25 cellular contexts compared by ENCODE assay signal in the genomic region with DNA sequence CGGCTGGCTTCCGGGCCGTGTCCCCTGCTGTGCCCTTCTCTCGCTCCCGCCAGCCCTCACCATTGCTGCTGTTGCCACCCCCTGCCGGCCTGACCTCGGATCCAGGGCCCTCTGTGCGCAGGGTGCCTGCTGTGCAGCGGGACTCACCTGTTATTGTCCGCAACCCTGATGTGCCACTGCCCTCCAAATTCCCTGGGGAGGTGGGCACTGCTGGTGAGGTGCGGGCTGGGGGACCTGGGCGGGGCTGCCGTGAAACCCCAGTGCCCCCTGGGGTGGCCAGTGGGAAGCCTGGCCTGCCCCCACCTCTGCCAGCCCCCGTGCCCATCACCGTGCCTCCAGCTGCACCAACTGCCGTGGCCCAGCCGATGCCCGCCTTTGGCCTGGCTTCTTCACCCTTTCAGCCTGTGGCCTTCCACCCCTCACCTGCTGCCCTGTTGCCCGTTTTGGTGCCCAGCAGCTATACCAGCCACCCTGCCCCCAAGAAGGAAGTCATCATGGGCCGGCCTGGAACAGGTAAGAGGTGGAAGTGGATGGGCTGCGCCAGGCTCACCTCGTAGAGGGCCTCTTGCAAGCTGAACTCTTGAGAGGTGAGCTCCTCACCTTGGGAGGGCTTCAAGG. TPM values are rescaled to one million over a fixed set of nuclear protein-coding genes. Genes with fewer than 3 reads are reported as not detected.
DNase-seq lines count a peak whose midpoint lies in the region; ATAC-seq, FAIRE-seq and TF ChIP-seq lines count a peak whose summit lies in the region.
"Had no signal": no experiment of that assay in that cellular context is flagged by ENCODE, and none has a peak within 500 bp of the region (broad histone marks: within the 10 kb centered on the region; RNA-seq: fewer than 3 reads in every experiment).

No MANE protein-coding gene starts in this region.

- TF ChIP-seq EP300 in K562 (IDR thresholded peaks at IDR 0.05; ENCODE audit: low read length), result no peak

- no peak overlapping the region for H3K4ac ChIP-seq in neuronal stem cell (ENCODE audit: low read length)

- TF ChIP-seq CTCF in CD4-positive, alpha-beta T cell (IDR thresholded peaks at IDR 0.05), result no peak
- TF ChIP-seq CTCF in K562 (IDR thresholded peaks at IDR 0.05 in 2 of 3, conservative IDR thresholded peaks at IDR 0.05 in 1 of 3; ENCODE audit: insufficient read depth in 2 of 3, low read depth in 1 of 3, low read length in 3 of 3) (no peak), vagina (IDR thresholded peaks at IDR 0.05) (no peak)

- CTCF ChIA-PET in CD4-positive, alpha-beta T cell (lab: Charles Lee), result no interaction called here
- CTCF ChIA-PET in K562 (lab: Yijun Ruan, JAX; ENCODE audit: low intra/inter-chr PET ratio), result no interaction called here

- DNase-seq in T-helper 1 cell, result no peak
- DNase-seq in CD4-positive, alpha-beta T cell, result no peak
- DNase-seq in K562 (ENCODE audit: extremely low read depth in 1 of 4, low spot score in 3 of 4), result no peak
- no peak for DNase-seq in neuronal stem cell (ENCODE audit: low spot score)
- no peak for DNase-seq in dedifferentiated amniotic fluid mesenchymal stem cell (ENCODE audit: extremely low spot score)
- no peak for DNase-seq in vagina (ENCODE audit: extremely low spot score in 2 of 2)
- no peak for DNase-seq in RCC 7860 (ENCODE audit: low spot score)
- DNase-seq: 8988T; GF-D8; H9; MG63; NCI-H1417 treated with DMSO at 0.1 percent for 48 hours; NCI-H510A; stimulated activated CD4-positive, alpha-beta T cell treated with anti-CD3 and anti-CD28 coated beads, Interleukin-4, amount 100 ng/mL, for 1 hour; stimulated activated naive CD8-positive, alpha-beta T cell treated with anti-CD3 and anti-CD28 coated beads, Interleukin-15, amount 100 ng/mL, for 72 hours had no signal

- H3K14ac ChIP-seq in neuronal stem cell (ENCODE audit: low read length), result no peak overlapping the region

- in situ Hi-C loops in K562 (cut with MboI), result no loop called here

- no peak overlapping the region for H4K91ac ChIP-seq in neuronal stem cell (ENCODE audit: low read depth, low read length, poor library complexity)

- no peak for TF ChIP-seq POLR2A in K562 (conservative IDR thresholded peaks at IDR 0.05)
- no peak for TF ChIP-seq POLR2A in vagina (IDR thresholded peaks at IDR 0.05)

- FAIRE-seq in K562 (lab: Jason Lieb, UNC) (no peak), RCC 7860 (lab: Jason Lieb, UNC) (no peak)

- TF ChIP-seq RAD21 in K562 (CRISPR knock-in tag; conservative IDR thresholded peaks at IDR 0.05 in 1 of 2, IDR thresholded peaks at IDR 0.05 in 1 of 2), result no peak

- H3K23ac ChIP-seq in neuronal stem cell (ENCODE audit: low read depth, low read length, poor library complexity), result no peak overlapping the region

- peaks cover 38% of the 10 kb centered on the region for H3K79me2 ChIP-seq in K562 (ENCODE audit: control insufficient read depth, insufficient read depth, low read length)

- peaks cover 52% of the 10 kb centered on the region for H3K4me1 Mint-ChIP-seq in T-helper 1 cell treated with Interleukin-12 subunit alpha and Interleukin-12 subunit beta and Interleukin-4 antibody, amounts not matched to agents 30 μg/mL and 1 μg/mL, for 36 hours (ENCODE audit: low read depth)
- H3K4me1 Mint-ChIP-seq in CD4-positive, alpha-beta T cell (ENCODE audit: low read depth), result peaks cover 51% of the 10 kb centered on the region

- H3K4me2 ChIP-seq in K562 (ENCODE audit: insufficient read depth, low read length), result no peak overlapping the region
- H3K4me2 ChIP-seq in neuronal stem cell (ENCODE audit: insufficient read depth, low read length, poor library complexity, severe bottlenecking), result no peak overlapping the region
- H3K4me2 ChIP-seq: smooth muscle cell had no signal

- no TSS peak for BruUV-seq in K562 (replicated peaks; lab: Mats Ljungman, UMichigan)

- H3K27ac ChIP-seq in CD4-positive, alpha-beta T cell (ENCODE audit: low read depth, low read length), result no peak overlapping the region
- no peak overlapping the region for H3K27ac ChIP-seq in K562 (ENCODE audit: extremely low read depth, low read depth, low read length)
- H3K27ac ChIP-seq in neuronal stem cell (replicated peaks; ENCODE audit: low read length), result no peak overlapping the region
- H3K27ac ChIP-seq in vagina, result no peak overlapping the region
- H3K27ac ChIP-seq: prostate gland had no signal

- H3K4me3 ChIP-seq in K562, result no peak overlapping the region
- no peak overlapping the region for H3K4me3 ChIP-seq in neuronal stem cell (ENCODE audit: low read length in 2 of 2)
- H3K4me3 ChIP-seq in vagina, result no peak overlapping the region
- H3K4me3 ChIP-seq: heart right ventricle, MG63, prostate gland, smooth muscle cell, tibial nerve had no signal

- H3K36me3 ChIP-seq in K562 (ENCODE audit: control insufficient read depth, insufficient read depth, low read length) (peaks cover 59% of the 10 kb centered on the region), neuronal stem cell (replicated peaks in 1 of 2; ENCODE audit: control insufficient read depth in 2 of 2, insufficient read depth in 2 of 2, low read length in 2 of 2) (peaks cover 16 to 40% of the 10 kb centered on the region in 2 donors), vagina (peaks cover 0 to 28% of the 10 kb centered on the region in 2 donors)

- no peak overlapping the region for H2BK15ac ChIP-seq in neuronal stem cell (ENCODE audit: low read length)

- H3K9me3 Mint-ChIP-seq in T-helper 1 cell treated with Interleukin-12 subunit alpha and Interleukin-12 subunit beta and Interleukin-4 antibody, amounts not matched to agents 30 μg/mL and 1 μg/mL, for 36 hours, result no peaks in the 10 kb centered on the region
- H3K9me3 Mint-ChIP-seq in CD4-positive, alpha-beta T cell, result no peaks in the 10 kb centered on the region
- H3K9me3 Mint-ChIP-seq: H9; IgD-negative memory B cell; mesothelial cell of epicardium; neural crest cell; stimulated activated naive CD8-positive, alpha-beta T cell treated with anti-CD3 and anti-CD28 coated beads, Interleukin-15, amount 100 ng/mL, for 72 hours had no signal

- peak overlapping the region; percentile 80 for H3K27ac Mint-ChIP-seq in T-helper 1 cell treated with Interleukin-12 subunit alpha and Interleukin-12 subunit beta and Interleukin-4 antibody, amounts not matched to agents 30 μg/mL and 1 μg/mL, for 36 hours
- H3K27ac Mint-ChIP-seq in CD4-positive, alpha-beta T cell, result peak overlapping the region; percentile 69
- H3K27ac Mint-ChIP-seq: mesothelial cell of epicardium had no signal

- no peaks in the 10 kb centered on the region for H4K20me1 ChIP-seq in K562 (replicated peaks; ENCODE audit: control insufficient read depth, insufficient read depth, low read length)

- H4K8ac ChIP-seq in neuronal stem cell (ENCODE audit: low read depth, low read length), result no peak overlapping the region

- no peak overlapping the region for H2BK12ac ChIP-seq in neuronal stem cell (ENCODE audit: low read length)

- no peak for ATAC-seq in CD4-positive, alpha-beta T cell (ENCODE audit: poor library complexity)
- no peak for ATAC-seq in K562
- ATAC-seq: heart right ventricle; left lobe of liver; stimulated activated naive CD8-positive, alpha-beta T cell treated with anti-CD3 and anti-CD28 coated beads, Interleukin-15, amount 100 ng/mL, for 72 hours had no signal

- no peaks in the 10 kb centered on the region for H3K9me1 ChIP-seq in K562 (ENCODE audit: control insufficient read depth, insufficient read depth, low read length)

- peaks cover 25% of the 10 kb centered on the region for H3K36me3 Mint-ChIP-seq in T-helper 1 cell treated with Interleukin-12 subunit alpha and Interleukin-12 subunit beta and Interleukin-4 antibody, amounts not matched to agents 30 μg/mL and 1 μg/mL, for 36 hours (ENCODE audit: low read depth)
- peaks cover 35% of the 10 kb centered on the region for H3K36me3 Mint-ChIP-seq in CD4-positive, alpha-beta T cell (ENCODE audit: low read depth)

- H3K27me3 ChIP-seq in CD4-positive, alpha-beta T cell (ENCODE audit: control insufficient read depth, insufficient read depth, low read length), result no peaks in the 10 kb centered on the region
- H3K27me3 ChIP-seq in K562 (ENCODE audit: control insufficient read depth in 2 of 2, insufficient read depth in 2 of 2, low read length in 2 of 2) (no peaks in the 10 kb centered on the region), neuronal stem cell (ENCODE audit: control insufficient read depth in 3 of 3, insufficient read depth in 3 of 3, low read depth in 1 of 3, low read length in 3 of 3) (no peaks in the 10 kb centered on the region), vagina (no peaks in the 10 kb centered on the region)
- H3K27me3 ChIP-seq: heart right ventricle, MG63, tibial nerve had no signal

- peak overlapping the region in 1 of 2 experiments; percentile 48; a peak in 2 of 4 replicates for H3K9ac ChIP-seq in K562 (ENCODE audit: insufficient read depth in 1 of 2, low read depth in 2 of 2, low read length in 2 of 2)
- H3K9ac ChIP-seq in neuronal stem cell (ENCODE audit: low read depth, low read length, poor library complexity), result peak overlapping the region; percentile 30

- H2BK5ac ChIP-seq in neuronal stem cell (ENCODE audit: low read length), result no peak overlapping the region

- peaks cover 25% of the 10 kb centered on the region for H3K79me1 ChIP-seq in neuronal stem cell (ENCODE audit: low read depth, low read length)

- H2AFZ ChIP-seq in K562 (ENCODE audit: low read depth, low read length), result no peak overlapping the region
- H2AFZ ChIP-seq in neuronal stem cell (ENCODE audit: low read length), result no peak overlapping the region

- no peak overlapping the region for H3K4me3 Mint-ChIP-seq in T-helper 1 cell treated with Interleukin-12 subunit alpha and Interleukin-12 subunit beta and Interleukin-4 antibody, amounts not matched to agents 30 μg/mL and 1 μg/mL, for 36 hours
- H3K4me3 Mint-ChIP-seq in CD4-positive, alpha-beta T cell, result no peak overlapping the region
- H3K4me3 Mint-ChIP-seq: H9, mesothelial cell of epicardium had no signal

- POLR2A ChIA-PET in CD4-positive, alpha-beta T cell (lab: Charles Lee), result interaction anchor here (0.9 to 1.0 kb wide), 2 partner anchors 9 to 31 kb away, joined by 3 read pairs; partner anchors contain the start of gene GSK3A
- POLR2A ChIA-PET in K562 (lab: Yijun Ruan, JAX), result interaction anchor here (0.6 to 1.3 kb wide), 4 partner anchors 8 to 23 kb away, joined by 3 to 5 read pairs (median 4); no protein-coding TSS in a partner anchor

- H3K18ac ChIP-seq in neuronal stem cell (ENCODE audit: low read length), result no peak overlapping the region

- intact Hi-C loops in CD4-positive, alpha-beta T cell (cut with DNase I, micrococcal nuclease), result no loop called here
- intact Hi-C loops in K562 (cut with micrococcal nuclease) (no loop called here), vagina (cut with DNase I) (no loop called here)

- H3K4me1 ChIP-seq in K562 (replicated peaks in 1 of 2; ENCODE audit: control insufficient read depth in 2 of 2, insufficient read depth in 2 of 2, low read length in 2 of 2) (peaks cover 16 to 58% of the 10 kb centered on the region in 2 experiments), neuronal stem cell (ENCODE audit: control insufficient read depth in 2 of 2, insufficient read depth in 1 of 2, low read depth in 1 of 2, low read length in 2 of 2) (peaks cover 9 to 16% of the 10 kb centered on the region in 2 donors), vagina (peaks cover 86% of the 10 kb centered on the region)

- H3K27me3 Mint-ChIP-seq in T-helper 1 cell treated with Interleukin-12 subunit alpha and Interleukin-12 subunit beta and Interleukin-4 antibody, amounts not matched to agents 30 μg/mL and 1 μg/mL, for 36 hours (ENCODE audit: low read depth), result no peaks in the 10 kb centered on the region
- H3K27me3 Mint-ChIP-seq in CD4-positive, alpha-beta T cell, result no peaks in the 10 kb centered on the region
- H3K27me3 Mint-ChIP-seq: IgD-negative memory B cell; stimulated activated naive CD8-positive, alpha-beta T cell treated with anti-CD3 and anti-CD28 coated beads, Interleukin-15, amount 100 ng/mL, for 72 hours had no signal

- no peak overlapping the region for H2BK120ac ChIP-seq in neuronal stem cell (ENCODE audit: low read depth, low read length)

- no peak overlapping the region for H2AK5ac ChIP-seq in neuronal stem cell (ENCODE audit: low read depth, low read length)

- H3K9me3 ChIP-seq in CD4-positive, alpha-beta T cell (ENCODE audit: control insufficient read depth, low read length), result no peaks in the 10 kb centered on the region
- H3K9me3 ChIP-seq in K562 (replicated peaks; ENCODE audit: control insufficient read depth, insufficient read depth, low read depth, low read length) (no peaks in the 10 kb centered on the region), neuronal stem cell (replicated peaks in 1 of 2; ENCODE audit: control insufficient read depth in 2 of 2, insufficient read depth in 1 of 2, low read depth in 1 of 2, low read length in 2 of 2) (no peaks in the 10 kb centered on the region), vagina (no peaks in the 10 kb centered on the region)
- H3K9me3 ChIP-seq: heart right ventricle, MG63, prostate gland, tibial nerve had no signal

- WGBS in K562 (ENCODE audit: insufficient coverage, low coverage, missing lambda C conversion rate), result 96% methylated on average over 15 of the region's 22 CpGs
- WGBS in neuronal stem cell (ENCODE audit: extremely low coverage in 2 of 2, insufficient read length in 2 of 2, insufficient replicate concordance in 1 of 2), 2 donors, result no CpG with 5 or more reads among the region's 22 CpGs

RNA-seq across cellular contexts. Expression of gene CIC, which starts 5.1 kb away (rescaled TPM):
- 100 to 1,000 TPM; 114 to 119 TPM for total RNA-seq in CD4-positive, alpha-beta T cell
- total RNA-seq in K562 (2011; cell fraction: chromatin; rRNA removed; ENCODE audit: low replicate concordance), result 24.1 and 86.8 TPM in 2 replicates
- total RNA-seq in K562 (2011; cell fraction: nucleolus; rRNA removed), result 64.6 and 65.9 TPM in 2 replicates
- total RNA-seq in K562 (2011; cell fraction: nucleoplasm; rRNA removed), result 39.3 and 41.3 TPM in 2 replicates
- total RNA-seq in K562 (2014; rRNA removed), result 13.6 and 13.7 TPM in 2 replicates
- 1.5 and 2.2 TPM in 2 replicates for total RNA-seq in K562 (2014; rRNA removed; fragmentation: Illumina TruSeq; extraction: Trizol)
- total RNA-seq in K562 (2015; rRNA removed; fragmentation: Illumina TruSeq; extraction: Trizol), result 8.6 and 8.7 TPM in 2 replicates
- total RNA-seq in K562 (2021), result 37.6 and 44.7 TPM in 2 replicates
- polyA plus RNA-seq in K562 (2011; rRNA removed), result 3.0 and 5.8 TPM in 2 replicates
- polyA plus RNA-seq in K562 (2011; cell fraction: cytosol; rRNA removed), result 4.3 and 10.0 TPM in 2 replicates
- 37.3 and 64.7 TPM in 2 replicates for polyA plus RNA-seq in K562 (2011; cell fraction: nucleus; rRNA removed)
- polyA plus RNA-seq in K562 (2012), result 24.4 and 27.9 TPM in 2 replicates
- polyA plus RNA-seq in K562 (2014; fragmentation: Illumina TruSeq; extraction: Trizol), result 12.0 and 21.5 TPM in 2 replicates
- polyA plus RNA-seq in K562 (2014; fragmentation: Nextera tagmentation; extraction: Ambion mirVana), result under 1 TPM; 0.07 to 0.13 TPM
- 18.9 and 19.9 TPM in 2 replicates for polyA plus RNA-seq in K562 (2014; rRNA removed)
- polyA minus RNA-seq in K562 (2011; rRNA and poly(A)+ RNA removed), result 1.8 and 2.4 TPM in 2 replicates
- 12.8 and 21.3 TPM in 2 replicates for polyA minus RNA-seq in K562 (2011; cell fraction: cytosol; rRNA and poly(A)+ RNA removed)
- polyA minus RNA-seq in K562 (2011; cell fraction: nucleus; rRNA and poly(A)+ RNA removed), result 14.4 and 16.6 TPM in 2 replicates
- 38.5 TPM for polyA plus RNA-seq in neuronal stem cell (2013, experiment 1 of 2)
- 37.8 TPM for polyA plus RNA-seq in neuronal stem cell (2013, experiment 2 of 2)
- total RNA-seq in vagina, result 36.1 TPM

RNA-seq across cellular contexts. Expression of gene ERF, which starts 19.2 kb away (rescaled TPM):
- 100 to 1,000 TPM; 105 to 113 TPM for total RNA-seq in CD4-positive, alpha-beta T cell
- total RNA-seq in K562 (2011; cell fraction: chromatin; rRNA removed; ENCODE audit: low replicate concordance), result 105 and 266 TPM in 2 replicates
- 150 and 152 TPM in 2 replicates for total RNA-seq in K562 (2011; cell fraction: nucleolus; rRNA removed)
- 89.4 and 93.6 TPM in 2 replicates for total RNA-seq in K562 (2011; cell fraction: nucleoplasm; rRNA removed)
- total RNA-seq in K562 (2014; rRNA removed) (27.1 and 29.8 TPM in 2 replicates), K562 (2014; rRNA removed; fragmentation: Illumina TruSeq; extraction: Trizol) (19.0 and 20.0 TPM in 2 replicates), K562 (2015; rRNA removed; fragmentation: Illumina TruSeq; extraction: Trizol) (26.5 and 30.0 TPM in 2 replicates), K562 (2021) (72.7 and 75.4 TPM in 2 replicates), vagina (44.7 TPM)
- polyA plus RNA-seq in K562 (2011; rRNA removed) (27.0 and 41.5 TPM in 2 replicates), K562 (2014; fragmentation: Illumina TruSeq; extraction: Trizol) (28.9 and 45.7 TPM in 2 replicates), K562 (2014; fragmentation: Nextera tagmentation; extraction: Ambion mirVana) (under 1 TPM; 0.03 to 0.13 TPM), K562 (2014; rRNA removed) (54.9 and 62.2 TPM in 2 replicates)
- polyA plus RNA-seq in K562 (2011; cell fraction: cytosol; rRNA removed), result 33.1 and 53.6 TPM in 2 replicates
- 142 and 197 TPM in 2 replicates for polyA plus RNA-seq in K562 (2011; cell fraction: nucleus; rRNA removed)
- 34.3 and 44.0 TPM in 2 replicates for polyA plus RNA-seq in K562 (2012)
- polyA minus RNA-seq in K562 (2011; rRNA and poly(A)+ RNA removed), result 16.2 and 21.5 TPM in 2 replicates
- 31.7 and 33.0 TPM in 2 replicates for polyA minus RNA-seq in K562 (2011; cell fraction: cytosol; rRNA and poly(A)+ RNA removed)
- polyA minus RNA-seq in K562 (2011; cell fraction: nucleus; rRNA and poly(A)+ RNA removed), result 30.3 and 43.7 TPM in 2 replicates
- polyA plus RNA-seq in neuronal stem cell (2013, experiment 1 of 2), result 77.7 TPM
- polyA plus RNA-seq in neuronal stem cell (2013, experiment 2 of 2), result 78.0 TPM

RNA-seq across cellular contexts. Expression of gene PRR19, which starts 27.8 kb away (rescaled TPM):
- total RNA-seq in CD4-positive, alpha-beta T cell, result under 1 TPM in 1 of 2 experiments, not detected in 1; 0.16 TPM
- 0.30 and 0.67 TPM in 2 replicates for total RNA-seq in K562 (2011; cell fraction: chromatin; rRNA removed; ENCODE audit: low replicate concordance)
- total RNA-seq in K562 (2011; cell fraction: nucleolus; rRNA removed), result 0.39 and 0.83 TPM in 2 replicates
- 0.76 and 0.81 TPM in 2 replicates for total RNA-seq in K562 (2011; cell fraction: nucleoplasm; rRNA removed)
- total RNA-seq in K562 (2014; rRNA removed) (0.54 and 1.1 TPM in 2 replicates), K562 (2014; rRNA removed; fragmentation: Illumina TruSeq; extraction: Trizol) (0.11 and 0.32 TPM in 2 replicates), K562 (2015; rRNA removed; fragmentation: Illumina TruSeq; extraction: Trizol) (0.94 and 1.1 TPM in 2 replicates), K562 (2021) (1.6 and 1.8 TPM in 2 replicates), vagina (not detected)
- polyA plus RNA-seq in K562 (2011; rRNA removed) (0.24 and 0.34 TPM in 2 replicates), K562 (2014; fragmentation: Illumina TruSeq; extraction: Trizol) (1.0 and 1.9 TPM in 2 replicates), K562 (2014; fragmentation: Nextera tagmentation; extraction: Ambion mirVana) (under 1 TPM; 0.10 to 0.18 TPM), K562 (2014; rRNA removed) (0.73 and 1.6 TPM in 2 replicates)
- polyA plus RNA-seq in K562 (2011; cell fraction: cytosol; rRNA removed), result 0.41 and 2.0 TPM in 2 replicates
- polyA plus RNA-seq in K562 (2011; cell fraction: nucleus; rRNA removed), result 0.21 and 0.77 TPM in 2 replicates
- 1.4 and 1.7 TPM in 2 replicates for polyA plus RNA-seq in K562 (2012)
- 0.15 and 0.32 TPM in 2 replicates for polyA minus RNA-seq in K562 (2011; rRNA and poly(A)+ RNA removed)
- 1.2 TPM in 1 of 2 replicates, not detected in the other for polyA minus RNA-seq in K562 (2011; cell fraction: cytosol; rRNA and poly(A)+ RNA removed)
- polyA minus RNA-seq in K562 (2011; cell fraction: nucleus; rRNA and poly(A)+ RNA removed), result 0.40 TPM in 1 of 2 replicates, not detected in the other
- polyA plus RNA-seq in neuronal stem cell (2013, experiment 1 of 2), result 2.2 TPM
- polyA plus RNA-seq in neuronal stem cell (2013, experiment 2 of 2), result 2.0 TPM
- total RNA-seq: bronchial epithelial cell had no signal

RNA-seq across cellular contexts. Expression of gene PAFAH1B3, which starts 28.2 kb away (rescaled TPM):
- 10 to 100 TPM; 10.6 to 11.8 TPM for total RNA-seq in CD4-positive, alpha-beta T cell
- total RNA-seq in K562 (2011; cell fraction: chromatin; rRNA removed; ENCODE audit: low replicate concordance), result 3.9 and 24.8 TPM in 2 replicates
- 45.0 and 47.0 TPM in 2 replicates for total RNA-seq in K562 (2011; cell fraction: nucleolus; rRNA removed)
- total RNA-seq in K562 (2011; cell fraction: nucleoplasm; rRNA removed), result 16.6 and 17.6 TPM in 2 replicates
- total RNA-seq in K562 (2014; rRNA removed) (114 and 146 TPM in 2 replicates), K562 (2014; rRNA removed; fragmentation: Illumina TruSeq; extraction: Trizol) (28.7 and 48.0 TPM in 2 replicates), K562 (2015; rRNA removed; fragmentation: Illumina TruSeq; extraction: Trizol) (78.9 and 81.0 TPM in 2 replicates), K562 (2021) (130 and 138 TPM in 2 replicates), vagina (21.9 TPM)
- polyA plus RNA-seq in K562 (2011; rRNA removed) (27.5 and 40.8 TPM in 2 replicates), K562 (2014; fragmentation: Illumina TruSeq; extraction: Trizol) (96.7 and 113 TPM in 2 replicates), K562 (2014; fragmentation: Nextera tagmentation; extraction: Ambion mirVana) (10 to 100 TPM; 10.5 to 23.5 TPM), K562 (2014; rRNA removed) (79.6 and 80.6 TPM in 2 replicates)
- polyA plus RNA-seq in K562 (2011; cell fraction: cytosol; rRNA removed), result 71.5 and 165 TPM in 2 replicates
- 47.4 and 73.9 TPM in 2 replicates for polyA plus RNA-seq in K562 (2011; cell fraction: nucleus; rRNA removed)
- 83.4 and 102 TPM in 2 replicates for polyA plus RNA-seq in K562 (2012)
- polyA minus RNA-seq in K562 (2011; rRNA and poly(A)+ RNA removed), result 20.7 and 34.8 TPM in 2 replicates
- 70.3 and 71.1 TPM in 2 replicates for polyA minus RNA-seq in K562 (2011; cell fraction: cytosol; rRNA and poly(A)+ RNA removed)
- 16.8 and 18.9 TPM in 2 replicates for polyA minus RNA-seq in K562 (2011; cell fraction: nucleus; rRNA and poly(A)+ RNA removed)
- 134 TPM for polyA plus RNA-seq in neuronal stem cell (2013, experiment 1 of 2)
- 128 TPM for polyA plus RNA-seq in neuronal stem cell (2013, experiment 2 of 2)

RNA-seq across cellular contexts. Expression of gene GSK3A, which starts 31.8 kb away (rescaled TPM):
- 10 to 100 TPM; 13.6 to 13.9 TPM for total RNA-seq in CD4-positive, alpha-beta T cell
- total RNA-seq in K562 (2011; cell fraction: chromatin; rRNA removed; ENCODE audit: low replicate concordance), result 22.4 and 48.7 TPM in 2 replicates
- total RNA-seq in K562 (2011; cell fraction: nucleolus; rRNA removed), result 25.8 and 28.0 TPM in 2 replicates
- total RNA-seq in K562 (2011; cell fraction: nucleoplasm; rRNA removed), result 24.6 and 32.8 TPM in 2 replicates
- total RNA-seq in K562 (2014; rRNA removed) (22.7 and 25.2 TPM in 2 replicates), K562 (2014; rRNA removed; fragmentation: Illumina TruSeq; extraction: Trizol) (16.6 and 21.4 TPM in 2 replicates), K562 (2015; rRNA removed; fragmentation: Illumina TruSeq; extraction: Trizol) (31.4 and 33.3 TPM in 2 replicates), K562 (2021) (54.9 and 56.0 TPM in 2 replicates), vagina (21.1 TPM)
- polyA plus RNA-seq in K562 (2011; rRNA removed) (49.3 and 61.9 TPM in 2 replicates), K562 (2014; fragmentation: Illumina TruSeq; extraction: Trizol) (90.0 and 90.7 TPM in 2 replicates), K562 (2014; fragmentation: Nextera tagmentation; extraction: Ambion mirVana) (under 1 TPM; 0.62 to 0.89 TPM), K562 (2014; rRNA removed) (54.2 and 55.4 TPM in 2 replicates)
- polyA plus RNA-seq in K562 (2011; cell fraction: cytosol; rRNA removed), result 72.0 and 94.0 TPM in 2 replicates
- polyA plus RNA-seq in K562 (2011; cell fraction: nucleus; rRNA removed), result 46.6 and 64.9 TPM in 2 replicates
- polyA plus RNA-seq in K562 (2012), result 48.3 and 56.6 TPM in 2 replicates
- 18.3 and 32.8 TPM in 2 replicates for polyA minus RNA-seq in K562 (2011; rRNA and poly(A)+ RNA removed)
- 31.4 and 33.4 TPM in 2 replicates for polyA minus RNA-seq in K562 (2011; cell fraction: cytosol; rRNA and poly(A)+ RNA removed)
- 7.9 and 9.6 TPM in 2 replicates for polyA minus RNA-seq in K562 (2011; cell fraction: nucleus; rRNA and poly(A)+ RNA removed)
- polyA plus RNA-seq in neuronal stem cell (2013, experiment 1 of 2), result 67.3 TPM
- polyA plus RNA-seq in neuronal stem cell (2013, experiment 2 of 2), result 64.6 TPM
